Comparison of ENCODE assay signal across 1 cellular context in the genomic region with DNA sequence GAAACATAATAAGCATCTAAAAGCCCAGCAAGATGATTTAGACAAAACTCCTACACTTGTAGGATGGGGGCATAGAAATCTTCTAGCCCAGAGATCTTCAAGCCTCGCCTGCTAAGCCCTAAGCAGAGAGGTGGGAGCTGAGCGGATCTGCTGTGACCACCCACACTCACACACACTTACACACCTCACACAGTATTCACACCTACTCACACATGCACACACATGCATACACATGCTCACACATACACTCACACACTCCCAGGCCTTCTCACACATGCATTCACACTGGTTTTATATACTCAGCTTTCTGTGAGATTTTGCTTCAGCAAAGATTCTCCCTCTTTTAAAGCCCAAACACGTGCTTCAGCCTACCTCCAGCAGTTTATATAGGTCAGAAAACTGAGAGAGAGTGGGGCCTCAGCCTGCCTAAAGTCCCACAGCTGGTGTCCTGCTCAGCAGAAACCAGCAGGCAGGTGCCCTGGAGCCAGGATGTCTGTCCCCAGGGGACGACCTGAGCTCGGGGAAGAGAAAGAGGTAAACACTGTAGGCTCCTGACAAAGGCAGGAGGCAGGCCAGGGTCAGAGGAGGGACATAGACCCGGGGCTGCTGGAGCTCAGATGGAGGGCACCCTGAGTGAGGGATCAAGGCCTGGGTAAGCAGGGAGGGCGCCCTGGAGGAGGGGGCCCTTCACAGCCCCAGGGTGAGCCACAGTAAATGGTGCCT.
TF ChIP-seq lines count a peak whose summit lies in the region.

No MANE protein-coding gene starts in this region.

TF ChIP-seq in HEK293, 187 proteins besides CTCF, POLR2A, EP300 and RAD21 (continued from another document):
- TF ChIP-seq, protein P1, sequence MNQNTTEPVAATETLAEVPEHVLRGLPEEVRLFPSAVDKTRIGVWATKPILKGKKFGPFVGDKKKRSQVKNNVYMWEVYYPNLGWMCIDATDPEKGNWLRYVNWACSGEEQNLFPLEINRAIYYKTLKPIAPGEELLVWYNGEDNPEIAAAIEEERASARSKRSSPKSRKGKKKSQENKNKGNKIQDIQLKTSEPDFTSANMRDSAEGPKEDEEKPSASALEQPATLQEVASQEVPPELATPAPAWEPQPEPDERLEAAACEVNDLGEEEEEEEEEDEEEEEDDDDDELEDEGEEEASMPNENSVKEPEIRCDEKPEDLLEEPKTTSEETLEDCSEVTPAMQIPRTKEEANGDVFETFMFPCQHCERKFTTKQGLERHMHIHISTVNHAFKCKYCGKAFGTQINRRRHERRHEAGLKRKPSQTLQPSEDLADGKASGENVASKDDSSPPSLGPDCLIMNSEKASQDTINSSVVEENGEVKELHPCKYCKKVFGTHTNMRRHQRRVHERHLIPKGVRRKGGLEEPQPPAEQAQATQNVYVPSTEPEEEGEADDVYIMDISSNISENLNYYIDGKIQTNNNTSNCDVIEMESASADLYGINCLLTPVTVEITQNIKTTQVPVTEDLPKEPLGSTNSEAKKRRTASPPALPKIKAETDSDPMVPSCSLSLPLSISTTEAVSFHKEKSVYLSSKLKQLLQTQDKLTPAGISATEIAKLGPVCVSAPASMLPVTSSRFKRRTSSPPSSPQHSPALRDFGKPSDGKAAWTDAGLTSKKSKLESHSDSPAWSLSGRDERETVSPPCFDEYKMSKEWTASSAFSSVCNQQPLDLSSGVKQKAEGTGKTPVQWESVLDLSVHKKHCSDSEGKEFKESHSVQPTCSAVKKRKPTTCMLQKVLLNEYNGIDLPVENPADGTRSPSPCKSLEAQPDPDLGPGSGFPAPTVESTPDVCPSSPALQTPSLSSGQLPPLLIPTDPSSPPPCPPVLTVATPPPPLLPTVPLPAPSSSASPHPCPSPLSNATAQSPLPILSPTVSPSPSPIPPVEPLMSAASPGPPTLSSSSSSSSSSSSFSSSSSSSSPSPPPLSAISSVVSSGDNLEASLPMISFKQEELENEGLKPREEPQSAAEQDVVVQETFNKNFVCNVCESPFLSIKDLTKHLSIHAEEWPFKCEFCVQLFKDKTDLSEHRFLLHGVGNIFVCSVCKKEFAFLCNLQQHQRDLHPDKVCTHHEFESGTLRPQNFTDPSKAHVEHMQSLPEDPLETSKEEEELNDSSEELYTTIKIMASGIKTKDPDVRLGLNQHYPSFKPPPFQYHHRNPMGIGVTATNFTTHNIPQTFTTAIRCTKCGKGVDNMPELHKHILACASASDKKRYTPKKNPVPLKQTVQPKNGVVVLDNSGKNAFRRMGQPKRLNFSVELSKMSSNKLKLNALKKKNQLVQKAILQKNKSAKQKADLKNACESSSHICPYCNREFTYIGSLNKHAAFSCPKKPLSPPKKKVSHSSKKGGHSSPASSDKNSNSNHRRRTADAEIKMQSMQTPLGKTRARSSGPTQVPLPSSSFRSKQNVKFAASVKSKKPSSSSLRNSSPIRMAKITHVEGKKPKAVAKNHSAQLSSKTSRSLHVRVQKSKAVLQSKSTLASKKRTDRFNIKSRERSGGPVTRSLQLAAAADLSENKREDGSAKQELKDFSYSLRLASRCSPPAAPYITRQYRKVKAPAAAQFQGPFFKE (tag by site-specific recombination; IDR thresholded peaks at IDR 0.05; ENCODE audit: borderline replicate concordance): no peak
